12 cellular contexts compared by ENCODE assay signal in the genomic region with DNA sequence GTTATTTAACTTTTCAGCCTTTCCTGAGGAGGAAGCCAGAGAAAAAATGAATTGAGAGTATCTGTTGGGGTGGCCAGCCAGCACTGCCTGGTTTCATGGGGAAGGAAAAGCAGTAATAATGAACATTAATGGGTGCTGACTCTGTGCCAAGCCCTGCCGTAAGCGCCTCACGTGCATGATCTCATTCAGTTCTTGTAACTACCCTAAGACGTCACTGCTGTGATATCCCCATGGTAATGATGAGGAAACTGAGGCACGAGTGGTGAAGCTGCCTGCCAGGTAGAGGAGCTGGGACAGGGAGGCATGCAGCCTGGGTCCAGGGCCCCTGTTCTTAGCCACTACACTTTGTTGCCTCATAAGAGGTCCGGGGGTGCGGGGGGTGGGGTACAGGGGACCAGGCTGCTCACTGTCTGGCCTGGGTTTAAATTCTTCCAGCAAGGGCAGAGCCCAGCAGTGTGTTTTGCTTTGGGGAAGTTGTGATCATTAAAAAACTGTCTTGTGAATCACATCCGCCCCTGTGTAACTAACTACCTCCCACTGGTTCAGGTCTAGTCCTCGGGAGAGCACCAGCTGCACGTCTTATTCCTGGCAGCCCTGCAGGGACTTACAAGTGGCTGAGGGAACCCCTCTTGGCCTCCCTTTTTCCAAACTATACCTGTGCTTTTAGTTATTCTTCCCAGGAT.
DNase-seq lines count a peak whose midpoint lies in the region; ATAC-seq and TF ChIP-seq lines count a peak whose summit lies in the region.
"Had no signal": no experiment of that assay in that cellular context is flagged by ENCODE, and none has a peak within 500 bp of the region (broad histone marks: within the 10 kb centered on the region; RNA-seq: fewer than 3 reads in every experiment).

No MANE protein-coding gene starts in this region.

- H2AFZ ChIP-seq in OCI-LY1 (ENCODE audit: low read length) (no peak overlapping the region), PC-3 (ENCODE audit: low read length) (no peak overlapping the region)

- DNase-seq in DMS 273 treated with DMSO at 0.1 percent for 48 hours (lab: John Stamatoyannopoulos, UW) (peak; percentile 38), left lung (peak in 1 of 2 donors; percentile 20), UCSD-AML1 (lab: John Stamatoyannopoulos, UW; ENCODE audit: unreplicated experiment) (no peak), PC-3 (no peak), Right ventricle myocardium inferior (ENCODE audit: missing footprints) (no peak)
- DNase-seq: activated CD4-positive, alpha-beta T cell treated with anti-CD3 and anti-CD28 coated beads for 48 hours; body of pancreas; naive thymus-derived CD8-positive, alpha-beta T cell; NCI-H748 treated with DMSO at 0.1 percent for 48 hours had no signal

- ATAC-seq in HG02642 (IDR thresholded peaks at IDR 0.05; ENCODE audit: poor library complexity, unreplicated experiment): peak; percentile 5
- peak; percentile 18 for ATAC-seq in left lung
- no peak for ATAC-seq in GM18498 (IDR thresholded peaks at IDR 0.05; ENCODE audit: unreplicated experiment)
- ATAC-seq in PC-3: no peak
- ATAC-seq in Right ventricle myocardium inferior: no peak
- ATAC-seq: body of pancreas had no signal

- TF ChIP-seq CTCF in OCI-LY1 (IDR thresholded peaks at IDR 0.05; ENCODE audit: low read length): no peak
- TF ChIP-seq CTCF in left lung (IDR thresholded peaks at IDR 0.05): no peak
- no peak for TF ChIP-seq CTCF in PC-3 (conservative IDR thresholded peaks at IDR 0.05; ENCODE audit: low read depth, low read length)

- intact Hi-C loops in left lung (cut with DNase I): no loop called here
- intact Hi-C loops in PC-3 (cut with micrococcal nuclease): no loop called here
- intact Hi-C loops in Right ventricle myocardium inferior (cut with DNase I): no loop called here

- no peaks in the 10 kb centered on the region for H4K20me1 ChIP-seq in OCI-LY1 (ENCODE audit: insufficient read depth, low read length)
- H4K20me1 ChIP-seq in PC-3 (ENCODE audit: low read length): no peaks in the 10 kb centered on the region

- CTCF ChIA-PET in PC-3 (lab: Charles Lee): no interaction called here

- no TSS peak for BruUV-seq in PC-3 (replicated peaks; lab: Mats Ljungman, UMichigan)

- H3K9me3 ChIP-seq in OCI-LY1 (ENCODE audit: low read length): no peaks in the 10 kb centered on the region; the same call in 1 of the 2 replicates
- H3K9me3 ChIP-seq in left lung: no peaks in the 10 kb centered on the region
- no peaks in the 10 kb centered on the region for H3K9me3 ChIP-seq in PC-3 (ENCODE audit: low read length)
- H3K9me3 ChIP-seq: body of pancreas had no signal

- peaks cover 27% of the 10 kb centered on the region for H3K36me3 ChIP-seq in OCI-LY1 (ENCODE audit: insufficient read depth, low read length)
- no peaks in the 10 kb centered on the region for H3K36me3 ChIP-seq in left lung
- H3K36me3 ChIP-seq in PC-3 (ENCODE audit: low read depth, low read length): no peaks in the 10 kb centered on the region

- peaks cover 7% of the 10 kb centered on the region for H3F3A ChIP-seq in OCI-LY1 (ENCODE audit: insufficient read depth, low read length)
- no peaks in the 10 kb centered on the region for H3F3A ChIP-seq in PC-3 (ENCODE audit: low read length, unreplicated experiment)

- H3K27me3 ChIP-seq in OCI-LY1 (ENCODE audit: insufficient read depth, low read length) (no peaks in the 10 kb centered on the region), left lung (no peaks in the 10 kb centered on the region), PC-3 (ENCODE audit: low read length) (no peaks in the 10 kb centered on the region)
- H3K27me3 ChIP-seq: body of pancreas had no signal

- peak overlapping the region; percentile 24 for H3K4me3 ChIP-seq in OCI-LY1 (ENCODE audit: low read depth, low read length, poor library complexity, severe bottlenecking)
- no peak overlapping the region for H3K4me3 ChIP-seq in left lung
- no peak overlapping the region for H3K4me3 ChIP-seq in PC-3 (ENCODE audit: low read length)
- H3K4me3 ChIP-seq: body of pancreas had no signal

- H3K27ac ChIP-seq in OCI-LY1 (ENCODE audit: low read depth, low read length, poor library complexity, severe bottlenecking): peak overlapping the region; percentile 97
- H3K27ac ChIP-seq in left lung: no peak overlapping the region
- H3K27ac ChIP-seq in PC-3 (ENCODE audit: low read length): no peak overlapping the region
- H3K27ac ChIP-seq: body of pancreas had no signal

- POLR2A ChIA-PET in PC-3 (lab: Charles Lee; ENCODE audit: unreplicated experiment): no interaction called here

- H3K4me2 ChIP-seq in OCI-LY1 (ENCODE audit: low read length) (peak overlapping the region; percentile 62), PC-3 (ENCODE audit: low read length) (no peak overlapping the region)

- H3K9ac ChIP-seq in OCI-LY1 (ENCODE audit: low read length): peak overlapping the region; percentile 58
- no peak overlapping the region for H3K9ac ChIP-seq in PC-3 (ENCODE audit: low read length)

- H3K9me2 ChIP-seq in OCI-LY1 (ENCODE audit: low read depth, low read length): no peaks in the 10 kb centered on the region
- no peaks in the 10 kb centered on the region for H3K9me2 ChIP-seq in PC-3 (replicated peaks; ENCODE audit: low read length)

- H3K79me2 ChIP-seq in OCI-LY1 (ENCODE audit: insufficient read depth, low read length) (no peaks in the 10 kb centered on the region), PC-3 (ENCODE audit: low read length) (peaks cover 29% of the 10 kb centered on the region; the same call in 1 of the 2 replicates)

- H3K4me1 ChIP-seq in OCI-LY1 (ENCODE audit: insufficient read depth, low read length, severe bottlenecking): peaks cover 75% of the 10 kb centered on the region
- peaks cover 0 to 24% of the 10 kb centered on the region in 2 donors for H3K4me1 ChIP-seq in left lung
- H3K4me1 ChIP-seq in PC-3 (ENCODE audit: insufficient read depth, low read length): no peaks in the 10 kb centered on the region

Comparison
In these comparisons a context has a peak if more than half of its experiments do, and no peak if none do; other contexts are left out.
1. ATAC-seq: peak in HG02642 (single experiment) and left lung (single experiment); none in GM18498 (single experiment), PC-3 (single experiment) and Right ventricle myocardium inferior (single experiment).